In the genomic region with DNA sequence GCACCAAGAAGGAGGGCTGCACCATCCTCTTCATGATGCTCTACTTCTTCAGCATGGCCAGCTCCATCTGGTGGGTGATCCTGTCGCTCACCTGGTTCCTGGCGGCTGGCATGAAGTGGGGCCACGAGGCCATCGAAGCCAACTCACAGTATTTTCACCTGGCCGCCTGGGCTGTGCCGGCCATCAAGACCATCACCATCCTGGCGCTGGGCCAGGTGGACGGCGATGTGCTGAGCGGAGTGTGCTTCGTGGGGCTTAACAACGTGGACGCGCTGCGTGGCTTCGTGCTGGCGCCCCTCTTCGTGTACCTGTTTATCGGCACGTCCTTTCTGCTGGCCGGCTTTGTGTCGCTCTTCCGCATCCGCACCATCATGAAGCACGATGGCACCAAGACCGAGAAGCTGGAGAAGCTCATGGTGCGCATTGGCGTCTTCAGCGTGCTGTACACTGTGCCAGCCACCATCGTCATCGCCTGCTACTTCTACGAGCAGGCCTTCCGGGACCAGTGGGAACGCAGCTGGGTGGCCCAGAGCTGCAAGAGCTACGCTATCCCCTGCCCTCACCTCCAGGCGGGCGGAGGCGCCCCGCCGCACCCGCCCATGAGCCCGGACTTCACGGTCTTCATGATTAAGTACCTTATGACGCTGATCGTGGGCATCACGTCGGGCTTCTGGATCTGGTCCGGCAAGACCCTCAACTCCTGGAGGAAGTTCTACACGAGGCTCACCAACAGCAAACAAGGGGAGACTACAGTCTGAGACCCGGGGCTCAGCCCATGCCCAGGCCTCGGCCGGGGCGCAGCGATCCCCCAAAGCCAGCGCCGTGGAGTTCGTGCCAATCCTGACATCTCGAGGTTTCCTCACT, we compare ENCODE assay signal across 8 cellular contexts. TPM values are rescaled to one million over a fixed set of nuclear protein-coding genes. Genes with fewer than 3 reads are reported as not detected.
DNase-seq lines count a peak whose midpoint lies in the region; TF ChIP-seq lines count a peak whose summit lies in the region.

No MANE protein-coding gene starts in this region.

- H3K4me3 ChIP-seq in BJ (ENCODE audit: low read depth, low read length) (peak overlapping the region; percentile 49), esophagus muscularis mucosa (peak overlapping the region; percentile 72 to 88 (median 88)), neural cell (ENCODE audit: low read length) (peak overlapping the region; percentile 77)

- POLR2A ChIA-PET in BJ (lab: Charles Lee): no interaction called here

- TF ChIP-seq RAD21 in neural cell (conservative IDR thresholded peaks at IDR 0.05): no peak

- no peaks in the 10 kb centered on the region for H4K20me1 ChIP-seq in neural cell (ENCODE audit: insufficient read depth)

- no peak for TF ChIP-seq EP300 in esophagus muscularis mucosa (IDR thresholded peaks at IDR 0.05)
- no peak for TF ChIP-seq EP300 in neural cell (conservative IDR thresholded peaks at IDR 0.05; ENCODE audit: poor library complexity, severe bottlenecking)

- CTCF ChIA-PET in BJ (lab: Yijun Ruan, JAX): interaction anchor here (0.6 to 1.8 kb wide), 5 partner anchors 11 to 183 kb away, joined by 3 to 7 read pairs (median 4); no protein-coding TSS in a partner anchor

- peak overlapping the region; percentile 59 for H3K4me2 ChIP-seq in neural cell (ENCODE audit: low read length)

- H3F3A ChIP-seq in neural cell (ENCODE audit: insufficient read depth, low read length, poor library complexity, severe bottlenecking): no peaks in the 10 kb centered on the region

- no peaks in the 10 kb centered on the region for H3K9me3 ChIP-seq in esophagus muscularis mucosa
- H3K9me3 ChIP-seq in neural cell (ENCODE audit: low read length): no peaks in the 10 kb centered on the region

- no peaks in the 10 kb centered on the region for H3K27me3 ChIP-seq in BJ (ENCODE audit: control insufficient read depth, insufficient read depth, low read length)
- no peaks in the 10 kb centered on the region for H3K27me3 ChIP-seq in esophagus muscularis mucosa
- peaks cover 44% of the 10 kb centered on the region for H3K27me3 ChIP-seq in neural cell (ENCODE audit: insufficient read depth, low read depth, low read length)

- peaks cover 27% of the 10 kb centered on the region for H3K79me2 ChIP-seq in neural cell (replicated peaks; ENCODE audit: insufficient read depth, low read length)

- H3K4me1 ChIP-seq in esophagus muscularis mucosa: peaks cover 14 to 39% (median 35%) of the 10 kb centered on the region in 4 donors

- TF ChIP-seq CTCF in BJ (IDR thresholded peaks at IDR 0.05; ENCODE audit: insufficient read depth, low read depth, low read length): no peak
- no peak for TF ChIP-seq CTCF in esophagus muscularis mucosa (IDR thresholded peaks at IDR 0.05)
- TF ChIP-seq CTCF in neural cell (IDR thresholded peaks at IDR 0.05; ENCODE audit: poor library complexity, severe bottlenecking): no peak

- TF ChIP-seq POLR2A in esophagus muscularis mucosa (IDR thresholded peaks at IDR 0.05; ENCODE audit: low read depth): no peak

- no peak overlapping the region for H2AFZ ChIP-seq in neural cell (ENCODE audit: low read depth, low read length)

- no peaks in the 10 kb centered on the region for H3K36me3 ChIP-seq in BJ (ENCODE audit: control insufficient read depth, insufficient read depth, low read length)
- H3K36me3 ChIP-seq in esophagus muscularis mucosa: no peaks in the 10 kb centered on the region
- H3K36me3 ChIP-seq in neural cell (ENCODE audit: insufficient read depth, low read length): no peaks in the 10 kb centered on the region

- H3K9ac ChIP-seq in neural cell (ENCODE audit: low read length): no peak overlapping the region

- peak overlapping the region in 1 of 4 donors; percentile 95 for H3K27ac ChIP-seq in esophagus muscularis mucosa (replicated peaks in 1 of 4)
- H3K27ac ChIP-seq in neural cell (ENCODE audit: low read length): no peak overlapping the region

- intact Hi-C loops in esophagus muscularis mucosa (cut with DNase I): no loop called here

- no peaks in the 10 kb centered on the region for H3K9me2 ChIP-seq in neural cell (ENCODE audit: insufficient read depth, low read length)

- 53% methylated on average over 53 of the region's 58 CpGs for WGBS in esophagus muscularis mucosa

- no peak for DNase-seq in BJ (ENCODE audit: low read depth)
- DNase-seq in NCI-H510A (lab: John Stamatoyannopoulos, UW): peak; percentile 12
- no peak for DNase-seq in esophagus muscularis mucosa (ENCODE audit: extremely low spot score)
- DNase-seq in NCI-H2171 treated with DMSO at 0.1 percent for 48 hours (lab: John Stamatoyannopoulos, UW): no peak
- no peak for DNase-seq in RKO (ENCODE audit: low spot score)
- no peak for DNase-seq in DMS53 (lab: John Stamatoyannopoulos, UW)
- no peak for DNase-seq in activated T-cell treated with anti-CD3 and anti-CD28 coated beads for 4 hours

TF ChIP-seq in neural cell, 6 proteins besides CTCF, POLR2A, EP300 and RAD21:
- TF ChIP-seq TAF1 (IDR thresholded peaks at IDR 0.05; ENCODE audit: low read depth): no peak

RNA-seq across cellular contexts. Expression of gene FZD1, which starts 2.1 kb away (rescaled TPM):
- polyA plus RNA-seq in BJ (2011; rRNA removed) (3.9 and 4.5 TPM in 2 replicates), neural cell (2.9 and 3.7 TPM in 2 replicates)
- polyA minus RNA-seq in BJ (2011; rRNA and poly(A)+ RNA removed): 5.1 and 5.4 TPM in 2 replicates
- total RNA-seq in esophagus muscularis mucosa: 10 to 100 TPM; 12.0 to 22.2 (median 17.4) TPM
- polyA minus RNA-seq in neural cell: 10.0 and 10.3 TPM in 2 replicates
